Comparison of ENCODE assay signal across 9 cellular contexts in the genomic region with DNA sequence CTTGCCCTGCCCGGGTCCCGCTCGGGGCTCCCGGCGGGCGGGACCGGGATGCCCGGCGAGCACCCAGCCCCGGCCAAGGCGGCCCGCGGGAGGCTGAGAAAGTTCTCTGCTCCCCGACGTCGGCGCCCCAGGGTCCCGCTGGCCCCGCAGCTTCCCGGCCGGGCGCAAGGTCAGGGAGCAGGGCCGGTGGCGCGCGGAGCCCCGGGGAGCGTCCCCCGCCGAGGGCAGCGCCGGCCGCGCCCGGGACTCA. TPM values are rescaled to one million over a fixed set of nuclear protein-coding genes. Genes with fewer than 3 reads are reported as not detected.
DNase-seq lines count a peak whose midpoint lies in the region; ATAC-seq and TF ChIP-seq lines count a peak whose summit lies in the region.
"Had no signal": no experiment of that assay in that cellular context is flagged by ENCODE, and none has a peak within 500 bp of the region (broad histone marks: within the 10 kb centered on the region; RNA-seq: fewer than 3 reads in every experiment).

No MANE protein-coding gene starts in this region.

- H3K4me3 ChIP-seq in astrocyte of the spinal cord (ENCODE audit: low read depth, low read length) (peak overlapping the region; percentile 72), mononuclear cell (ENCODE audit: low read length) (peak overlapping the region; percentile 33)
- H3K4me3 ChIP-seq: K562 had no signal

- ATAC-seq in GM18519 (IDR thresholded peaks at IDR 0.05; ENCODE audit: low FRiP score, unreplicated experiment) (peak; percentile 17), HG02943 (IDR thresholded peaks at IDR 0.05; ENCODE audit: low read depth, unreplicated experiment) (peak; percentile 32)
- ATAC-seq: K562 had no signal

- H3K27me3 Mint-ChIP-seq in CD14-positive monocyte (ENCODE audit: low read depth in 3 of 3) (peaks cover 60 to 71% (median 63%) of the 10 kb centered on the region in 3 donors), immature natural killer cell (ENCODE audit: low read depth in 3 of 3) (peaks cover 10 to 30% (median 15%) of the 10 kb centered on the region in 3 donors)

- peaks cover 60% of the 10 kb centered on the region for H3K27me3 ChIP-seq in mononuclear cell (ENCODE audit: insufficient read depth, low read length)

- intact Hi-C loops in CD14-positive monocyte (cut with micrococcal nuclease), result no loop called here

- H3K9me3 ChIP-seq in mononuclear cell (ENCODE audit: low read depth, low read length), result no peaks in the 10 kb centered on the region

- DNase-seq in astrocyte of the spinal cord (ENCODE audit: low read depth, low spot score) (no peak), CD14-positive monocyte (ENCODE audit: low spot score) (no peak), immature natural killer cell (no peak), kidney tubule cell (ENCODE audit: low spot score) (no peak), NCI-H1092 treated with DMSO at 0.1 percent for 48 hours (lab: John Stamatoyannopoulos, UW) (no peak)

- no peak overlapping the region for H3K4me3 Mint-ChIP-seq in CD14-positive monocyte
- no peak overlapping the region for H3K4me3 Mint-ChIP-seq in immature natural killer cell

- H3K36me3 Mint-ChIP-seq in CD14-positive monocyte, result peaks cover 0 to 7% of the 10 kb centered on the region in 2 donors
- H3K36me3 Mint-ChIP-seq in immature natural killer cell, result peaks cover 0 to 2% (median 0%) of the 10 kb centered on the region in 3 donors

- TF ChIP-seq CTCF in astrocyte of the spinal cord (IDR thresholded peaks at IDR 0.05; ENCODE audit: low read depth, low read length), result no peak
- no peak for TF ChIP-seq CTCF in CD14-positive monocyte (IDR thresholded peaks at IDR 0.05)

- peaks cover 13% of the 10 kb centered on the region for H3K4me1 ChIP-seq in mononuclear cell (ENCODE audit: insufficient read depth, low read length)

- H3K27ac Mint-ChIP-seq in CD14-positive monocyte (no peak overlapping the region), immature natural killer cell (peak overlapping the region in 1 of 6 donors; percentile 10)

- H3K9me3 Mint-ChIP-seq in CD14-positive monocyte (peaks cover 0 to 10% (median 4%) of the 10 kb centered on the region in 7 donors), immature natural killer cell (no peaks in the 10 kb centered on the region)

- H3K4me1 Mint-ChIP-seq in CD14-positive monocyte (peaks cover 26% of the 10 kb centered on the region), immature natural killer cell (peaks cover 18 to 32% of the 10 kb centered on the region in 2 donors)

- in situ Hi-C loops in astrocyte of the spinal cord (cut with HindIII; ENCODE audit: low sequenced_read_pairs), result no loop called here

RNA-seq across cellular contexts. Expression of a gene that starts 0.3 kb away (rescaled TPM):
- total RNA-seq in mononuclear cell, result 2.5 TPM
- not detected for polyA plus RNA-seq in CD14-positive monocyte
- polyA plus RNA-seq in immature natural killer cell, result 10 to 100 TPM; 17.9 to 20.3 (median 18.7) TPM

Comparison
In these comparisons a context has a peak if more than half of its experiments do, and no peak if none do; other contexts are left out.
1. RNA of a gene that starts 0.3 kb away (polyA plus RNA-seq): 17.9 to 20.3 TPM in immature natural killer cell; not detected in CD14-positive monocyte; every median in the first group is over 10 times any median in the second.